In the genomic region with DNA sequence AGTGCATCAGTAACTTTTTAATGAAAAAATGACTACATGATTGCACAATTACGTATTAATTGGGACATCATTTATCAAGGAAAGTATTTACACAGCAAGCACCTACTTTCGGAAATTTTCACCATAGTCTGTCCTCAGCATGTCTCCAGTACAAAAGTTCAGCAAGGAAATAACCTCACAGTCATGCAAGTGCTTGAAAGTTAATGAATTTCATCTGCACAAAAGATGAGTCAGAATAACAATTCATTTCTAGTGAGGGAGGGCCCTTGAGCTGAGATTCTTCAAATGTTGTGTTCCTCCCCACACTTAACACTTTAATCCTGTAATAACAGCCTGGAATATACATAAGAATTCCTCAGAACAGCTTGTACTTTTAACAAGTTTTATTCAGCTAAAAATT, we compare ENCODE assay signal across 22 cellular contexts. TPM values are rescaled to one million over a fixed set of nuclear protein-coding genes. Genes with fewer than 3 reads are reported as not detected.
DNase-seq lines count a peak whose midpoint lies in the region; ATAC-seq, FAIRE-seq and TF ChIP-seq lines count a peak whose summit lies in the region.
"Had no signal": no experiment of that assay in that cellular context is flagged by ENCODE, and none has a peak within 500 bp of the region (broad histone marks: within the 10 kb centered on the region; RNA-seq: fewer than 3 reads in every experiment).

No MANE protein-coding gene starts in this region.

- H2BK12ac ChIP-seq in H1 (ENCODE audit: low read depth, low read length) (no peak overlapping the region), mesenchymal stem cell (ENCODE audit: low read length in 2 of 2) (no peak overlapping the region)

- H3K27me3 Mint-ChIP-seq in neural progenitor cell (ENCODE audit: insufficient read depth, low read depth), result no peaks in the 10 kb centered on the region

- no peaks in the 10 kb centered on the region for H4K20me1 ChIP-seq in H1 (replicated peaks in 1 of 2; ENCODE audit: control insufficient read depth in 1 of 2, insufficient read depth in 2 of 2, low read length in 2 of 2)
- no peaks in the 10 kb centered on the region for H4K20me1 ChIP-seq in neural progenitor cell (ENCODE audit: low read depth)

- H3K9ac ChIP-seq in H1 (replicated peaks in 1 of 4; ENCODE audit: extremely low read depth in 1 of 4, low read depth in 3 of 4, low read length in 3 of 4) (no peak overlapping the region), mesenchymal stem cell (ENCODE audit: low read length) (peak overlapping the region; percentile 50), neural progenitor cell (no peak overlapping the region)

- H3F3A ChIP-seq in neural progenitor cell (ENCODE audit: low read depth), result no peaks in the 10 kb centered on the region

- no peak overlapping the region for H4K5ac ChIP-seq in H1 (ENCODE audit: insufficient read length, low read depth, low read length)

- H3K4me1 Mint-ChIP-seq in neural progenitor cell, result peaks cover 4% of the 10 kb centered on the region
- H3K4me1 Mint-ChIP-seq: naive B cell had no signal

- H3K14ac ChIP-seq in H1 (ENCODE audit: insufficient read length) (no peak overlapping the region), mesenchymal stem cell (ENCODE audit: low read length in 2 of 2) (no peak overlapping the region)

- H3K27ac Mint-ChIP-seq in neural progenitor cell, result no peak overlapping the region
- H3K27ac Mint-ChIP-seq: naive B cell, progenitor cell of endocrine pancreas had no signal

- H3K56ac ChIP-seq in H1 (replicated peaks; ENCODE audit: insufficient read length, low read depth, low read length), result no peak overlapping the region

- H3K9me3 Mint-ChIP-seq in neural progenitor cell, result no peaks in the 10 kb centered on the region

- no peak for FAIRE-seq in H1 (lab: Jason Lieb, UNC)
- FAIRE-seq: colon, D721Med, TTC549 had no signal

- H3K23ac ChIP-seq in H1 (ENCODE audit: insufficient read length) (no peak overlapping the region), mesenchymal stem cell (ENCODE audit: low read length in 2 of 2) (no peak overlapping the region)

- H3K4me2 ChIP-seq in H1 (ENCODE audit: insufficient read depth in 1 of 2, low read depth in 2 of 2, low read length in 2 of 2) (no peak overlapping the region), mesenchymal stem cell (ENCODE audit: low read length, poor library complexity, severe bottlenecking) (no peak overlapping the region), neural progenitor cell (no peak overlapping the region)

- no peak for TF ChIP-seq EP300 in H1 (IDR thresholded peaks at IDR 0.05; ENCODE audit: borderline replicate concordance in 1 of 2, low read depth in 2 of 2, low read length in 2 of 2)

- no peak overlapping the region for H4K8ac ChIP-seq in H1 (ENCODE audit: extremely low read depth, insufficient read depth, low read length)
- no peak overlapping the region for H4K8ac ChIP-seq in mesenchymal stem cell (ENCODE audit: low read length)

- no peaks in the 10 kb centered on the region for H3K9me3 ChIP-seq in H1 (ENCODE audit: insufficient read depth in 2 of 2, low read depth in 1 of 2, low read length in 1 of 2)
- H3K9me3 ChIP-seq in mesenchymal stem cell (ENCODE audit: control insufficient read depth, low read length), result no peaks in the 10 kb centered on the region
- H3K9me3 ChIP-seq in neural progenitor cell (ENCODE audit: low read depth), result no peaks in the 10 kb centered on the region

- H3K4me3 ChIP-seq in AG10803 (ENCODE audit: low read length) (no peak overlapping the region), H1 (ENCODE audit: extremely low read depth in 1 of 4, insufficient read depth in 2 of 4, low read depth in 3 of 4, low read length in 4 of 4) (no peak overlapping the region), mesenchymal stem cell (ENCODE audit: insufficient read depth in 1 of 2, low read depth in 1 of 2, low read length in 2 of 2) (no peak overlapping the region), neural progenitor cell (no peak overlapping the region)

- no peaks in the 10 kb centered on the region for H3K36me3 Mint-ChIP-seq in neural progenitor cell
- H3K36me3 Mint-ChIP-seq: naive B cell had no signal

- no peak overlapping the region for H3K4me3 Mint-ChIP-seq in neural progenitor cell
- H3K4me3 Mint-ChIP-seq: naive B cell had no signal

- H3K4me1 ChIP-seq in H1 (replicated peaks in 1 of 4; ENCODE audit: control insufficient read depth in 3 of 4, insufficient read depth in 4 of 4, low read length in 3 of 4) (no peaks in the 10 kb centered on the region; a peak in 1 of 7 replicates), mesenchymal stem cell (ENCODE audit: control insufficient read depth, insufficient read depth, low read depth, low read length) (no peaks in the 10 kb centered on the region), neural progenitor cell (no peaks in the 10 kb centered on the region)

- H2AK5ac ChIP-seq in H1 (ENCODE audit: low read depth, low read length) (no peak overlapping the region), mesenchymal stem cell (ENCODE audit: low read length, severe bottlenecking) (no peak overlapping the region)

- TF ChIP-seq POLR2A in H1 (IDR thresholded peaks at IDR 0.05; ENCODE audit: control extremely low read depth in 1 of 2, low read depth in 2 of 2, low read length in 2 of 2), result no peak

- H3K18ac ChIP-seq in H1 (ENCODE audit: extremely low read depth, low read length) (no peak overlapping the region), mesenchymal stem cell (ENCODE audit: low read depth in 1 of 2, low read length in 2 of 2) (no peak overlapping the region)

- no peak overlapping the region for H2BK20ac ChIP-seq in H1 (ENCODE audit: low read length)

- H3K79me1 ChIP-seq in H1 (ENCODE audit: low read depth, low read length), result no peaks in the 10 kb centered on the region
- no peaks in the 10 kb centered on the region for H3K79me1 ChIP-seq in mesenchymal stem cell (replicated peaks; ENCODE audit: low read length, poor library complexity, severe bottlenecking)

- H3K36me3 ChIP-seq in H1 (ENCODE audit: control insufficient read depth in 2 of 4, insufficient read depth in 4 of 4, low read length in 3 of 4) (no peaks in the 10 kb centered on the region), mesenchymal stem cell (ENCODE audit: control insufficient read depth in 1 of 2, insufficient read depth in 2 of 2, low read depth in 1 of 2, low read length in 2 of 2) (no peaks in the 10 kb centered on the region), neural progenitor cell (no peaks in the 10 kb centered on the region)

- POLR2A ChIA-PET in H1 (lab: Charles Lee; ENCODE audit: partially characterized antibody), result no interaction called here

- CTCF ChIA-PET in H1 (lab: Charles Lee; ENCODE audit: partially characterized antibody), result no interaction called here

- H3K27me3 ChIP-seq in H1 (replicated peaks in 1 of 4; ENCODE audit: control insufficient read depth in 3 of 4, extremely low read depth in 1 of 4, insufficient read depth in 3 of 4, low read length in 3 of 4), result no peaks in the 10 kb centered on the region
- no peaks in the 10 kb centered on the region for H3K27me3 ChIP-seq in mesenchymal stem cell (ENCODE audit: control insufficient read depth in 1 of 2, insufficient read depth in 1 of 2, low read length in 2 of 2)
- H3K27me3 ChIP-seq in neural progenitor cell, result no peaks in the 10 kb centered on the region

- no peaks in the 10 kb centered on the region for H3K23me2 ChIP-seq in H1 (ENCODE audit: low read depth, low read length)

- H3K4ac ChIP-seq in H1 (replicated peaks; ENCODE audit: insufficient read length, low read depth, low read length), result no peak overlapping the region
- H3K4ac ChIP-seq in mesenchymal stem cell (ENCODE audit: low read depth in 1 of 2, low read length in 2 of 2), result no peak overlapping the region

- WGBS in H1 (ENCODE audit: extremely low coverage in 1 of 2, insufficient coverage in 1 of 2, insufficient read length in 1 of 2, insufficient replicate concordance in 2 of 2, low coverage in 1 of 2, low lambda C conversion rate in 2 of 2, missing lambda C conversion rate in 1 of 2), 2 experiments, result 76% methylated on average over 2 of the region's 2 CpGs; no CpG with 5 or more reads in 1 of the 2 experiments
- 9% methylated on average over 2 of the region's 2 CpGs for WGBS in mesenchymal stem cell

- TF ChIP-seq CTCF in AG10803 (conservative IDR thresholded peaks at IDR 0.05; ENCODE audit: low read length), result no peak
- no peak for TF ChIP-seq CTCF in H1 (IDR thresholded peaks at IDR 0.05; ENCODE audit: control extremely low read depth in 1 of 3, insufficient read depth in 1 of 3, low read depth in 1 of 3, low read length in 3 of 3)
- TF ChIP-seq CTCF in neural progenitor cell (IDR thresholded peaks at IDR 0.05), result no peak

- H3K27ac ChIP-seq in H1 (ENCODE audit: low read depth, low read length) (no peak overlapping the region), mesenchymal stem cell (ENCODE audit: low read length, poor library complexity, severe bottlenecking) (no peak overlapping the region), neural progenitor cell (no peak overlapping the region)

- H2BK15ac ChIP-seq in H1 (ENCODE audit: low read length) (no peak overlapping the region), mesenchymal stem cell (ENCODE audit: low read depth, poor library complexity, severe bottlenecking) (no peak overlapping the region)

- H2BK5ac ChIP-seq in H1 (ENCODE audit: low read depth, low read length) (no peak overlapping the region), mesenchymal stem cell (ENCODE audit: low read depth, low read length, poor library complexity, severe bottlenecking) (no peak overlapping the region)

- DNase-seq in AG10803 (ENCODE audit: low read depth) (peak; percentile 85), M059J (ENCODE audit: low read depth) (peak; percentile 11), H1 (ENCODE audit: low read depth in 1 of 2, low spot score in 2 of 2) (no peak), mesenchymal stem cell (peak; percentile 60), neural progenitor cell (ENCODE audit: low spot score) (no peak)
- DNase-seq in activated naive CD4-positive, alpha-beta T cell treated with anti-CD3 and anti-CD28 coated beads, Interleukin-2, amount 50 U/mL, for 16 hours, result no peak
- DNase-seq: activated CD4-positive, alpha-beta T cell treated with anti-CD3 and anti-CD28 coated beads, Interleukin-2, amount 50 U/mL, for 4 hours; activated T-cell treated with anti-CD3 and anti-CD28 coated beads, Interleukin-2, amount 50 U/mL, for 48 hours; AML-193; naive B cell; NCI-H187; NCI-H446 treated with DMSO at 0.1 percent for 48 hours; stimulated activated CD4-positive, alpha-beta T cell treated with anti-CD3 and anti-CD28 coated beads, Interleukin-15, amount 100 ng/mL, for 24 hours had no signal

- H2AFZ ChIP-seq in H1 (ENCODE audit: low read length), result no peak overlapping the region
- H2AFZ ChIP-seq in mesenchymal stem cell (ENCODE audit: low read depth, low read length), result no peak overlapping the region
- H2AFZ ChIP-seq in neural progenitor cell (replicated peaks), result no peak overlapping the region

- no peak overlapping the region for H2BK120ac ChIP-seq in H1 (replicated peaks; ENCODE audit: low read depth, low read length)
- no peak overlapping the region for H2BK120ac ChIP-seq in mesenchymal stem cell (ENCODE audit: low read depth, low read length)

- no peaks in the 10 kb centered on the region for H3K79me2 ChIP-seq in H1 (ENCODE audit: control insufficient read depth in 1 of 2, insufficient read depth in 2 of 2, low read length in 2 of 2)
- no peaks in the 10 kb centered on the region for H3K79me2 ChIP-seq in neural progenitor cell (ENCODE audit: low read depth)

- no peak overlapping the region for H4K91ac ChIP-seq in H1 (replicated peaks; ENCODE audit: insufficient read length, low read length)
- H4K91ac ChIP-seq in mesenchymal stem cell (ENCODE audit: low read length), result no peak overlapping the region

- TF ChIP-seq RAD21 in H1 (IDR thresholded peaks at IDR 0.05 in 1 of 2, conservative IDR thresholded peaks at IDR 0.05 in 1 of 2; ENCODE audit: low read depth in 2 of 2, low read length in 2 of 2), result no peak

- ATAC-seq in HG03354 (IDR thresholded peaks at IDR 0.05; ENCODE audit: poor library complexity, severe bottlenecking, unreplicated experiment), result no peak
- ATAC-seq in GM21619 (IDR thresholded peaks at IDR 0.05; ENCODE audit: unreplicated experiment), result no peak

RNA-seq across cellular contexts. Expression of a gene that starts 49.0 kb away (rescaled TPM):
- total RNA-seq in M059J (2014; rRNA removed; shearing (Covaris generic)), result 0.49 TPM in 1 of 2 replicates, not detected in the other
- 0.25 and 0.34 TPM in 2 replicates for total RNA-seq in H1 (2021; fragmentation: NEBNext Ultra II Directional; extraction: Animal tissue kit (Norgen Biotek cat#: 25700))
- 1.1 and 1.8 TPM in 2 replicates for polyA plus RNA-seq in H1 (2011; rRNA removed)
- 0.93 TPM for polyA plus RNA-seq in H1 (2011; cell fraction: cytosol; rRNA removed)
- 0.57 TPM for polyA plus RNA-seq in H1 (2011; cell fraction: nucleus; rRNA removed)
- 0.55 to 0.90 TPM (median 0.71 TPM) in 4 replicates for polyA plus RNA-seq in H1 (2012, experiment 1 of 2)
- polyA plus RNA-seq in H1 (2012, experiment 2 of 2), result 0.17 TPM
- polyA plus RNA-seq in H1 (2013, experiment 1 of 2), result 0.59 TPM
- polyA plus RNA-seq in H1 (2013, experiment 2 of 2), result 0.72 TPM
- 1.6 and 5.0 TPM in 2 replicates for polyA minus RNA-seq in H1 (2011; rRNA and poly(A)+ RNA removed)
- not detected for polyA minus RNA-seq in H1 (2011; cell fraction: cytosol; rRNA and poly(A)+ RNA removed)
- polyA minus RNA-seq in H1 (2011; cell fraction: nucleus; rRNA and poly(A)+ RNA removed), result 0.80 TPM
- not detected for polyA plus RNA-seq in mesenchymal stem cell (2013, experiment 1 of 2)
- polyA plus RNA-seq in mesenchymal stem cell (2013, experiment 2 of 2), result not detected
- 0.88 and 1.6 TPM in 2 replicates for total RNA-seq in neural progenitor cell (ENCODE audit: low replicate concordance)
- total RNA-seq: epithelial cell of proximal tubule, HT-29, liver, progenitor cell of endocrine pancreas had no signal
- polyA plus RNA-seq: liver had no signal

Comparison
In these comparisons a context has a peak if more than half of its experiments do, and no peak if none do; other contexts are left out.
1. DNase-seq: peak in AG10803 (single experiment), M059J (single experiment) and mesenchymal stem cell (single experiment); none in H1 (0 of 2), neural progenitor cell (single experiment) and activated naive CD4-positive, alpha-beta T cell treated with anti-CD3 and anti-CD28 coated beads, Interleukin-2, amount 50 U/mL, for 16 hours (single experiment).